Comparison of ENCODE assay signal across 27 cellular contexts in the genomic region with DNA sequence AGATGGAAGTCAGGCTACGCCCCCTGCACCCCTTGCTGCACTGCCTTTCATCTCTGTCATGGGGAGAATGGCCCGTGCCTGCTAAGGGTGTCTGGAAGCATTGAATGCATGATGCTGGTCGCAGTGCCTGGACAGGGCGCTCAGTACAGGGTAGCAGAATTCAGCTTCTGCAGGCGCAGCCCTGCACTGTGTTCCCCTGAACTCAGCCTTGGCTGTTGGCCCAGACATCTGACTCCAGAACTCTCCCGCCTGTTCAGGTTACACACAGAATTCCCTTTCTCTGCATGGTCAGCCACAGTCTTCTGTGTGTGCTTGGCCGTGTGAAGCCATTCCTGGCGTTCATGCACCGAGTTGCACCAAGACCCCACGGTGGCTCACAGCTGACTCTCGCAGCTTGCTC. TPM values are rescaled to one million over a fixed set of nuclear protein-coding genes. Genes with fewer than 3 reads are reported as not detected.
DNase-seq lines count a peak whose midpoint lies in the region.
"Had no signal": no experiment of that assay in that cellular context is flagged by ENCODE, and none has a peak within 500 bp of the region (broad histone marks: within the 10 kb centered on the region; RNA-seq: fewer than 3 reads in every experiment).

No MANE protein-coding gene starts in this region.

- H2AK5ac ChIP-seq in neuronal stem cell (ENCODE audit: low read depth, low read length): no peak overlapping the region

- no peaks in the 10 kb centered on the region for H3K79me1 ChIP-seq in neuronal stem cell (ENCODE audit: low read depth, low read length)

- H3K9ac ChIP-seq in neuronal stem cell (ENCODE audit: low read depth, low read length, poor library complexity) (no peak overlapping the region), GM23248 (no peak overlapping the region)

- peaks cover 0 to 4% of the 10 kb centered on the region in 2 donors for H3K36me3 ChIP-seq in neuronal stem cell (replicated peaks in 1 of 2; ENCODE audit: control insufficient read depth in 2 of 2, insufficient read depth in 2 of 2, low read length in 2 of 2)
- H3K36me3 ChIP-seq in GM23248 (ENCODE audit: low read depth): no peaks in the 10 kb centered on the region

- H2BK5ac ChIP-seq in neuronal stem cell (ENCODE audit: low read length): no peak overlapping the region

- H2BK15ac ChIP-seq in neuronal stem cell (ENCODE audit: low read length): no peak overlapping the region

- H2AFZ ChIP-seq in neuronal stem cell (ENCODE audit: low read length): no peak overlapping the region
- H2AFZ ChIP-seq in GM23248: no peak overlapping the region

- in situ Hi-C loops in G401 (cut with HindIII; ENCODE audit: low sequenced_read_pairs): no loop called here
- in situ Hi-C loops in GM23248 (cut with MboI): no loop called here

- no peak overlapping the region for H2BK120ac ChIP-seq in neuronal stem cell (ENCODE audit: low read depth, low read length)

- no peaks in the 10 kb centered on the region for H4K20me1 ChIP-seq in GM23248 (ENCODE audit: insufficient read depth)

- H2BK12ac ChIP-seq in neuronal stem cell (ENCODE audit: low read length): no peak overlapping the region

- no peaks in the 10 kb centered on the region for H3F3A ChIP-seq in GM23248 (ENCODE audit: insufficient read depth)

- H3K4me2 ChIP-seq in neuronal stem cell (ENCODE audit: insufficient read depth, low read length, poor library complexity, severe bottlenecking) (no peak overlapping the region), GM23248 (ENCODE audit: unreplicated experiment) (no peak overlapping the region)

- H3K9me2 ChIP-seq in GM23248 (ENCODE audit: insufficient read depth): no peaks in the 10 kb centered on the region

- H3K4me1 ChIP-seq in neuronal stem cell (ENCODE audit: control insufficient read depth in 2 of 2, insufficient read depth in 1 of 2, low read depth in 1 of 2, low read length in 2 of 2) (no peaks in the 10 kb centered on the region), GM23248 (ENCODE audit: insufficient read depth) (no peaks in the 10 kb centered on the region)

- no CpG with 5 or more reads among the region's 11 CpGs for WGBS in neuronal stem cell (ENCODE audit: extremely low coverage in 2 of 2, insufficient read length in 2 of 2, insufficient replicate concordance in 1 of 2), 2 donors
- 32 to 34% methylated on average over 11 of the region's 11 CpGs for WGBS in GM23248 (ENCODE audit: low coverage in 1 of 2, low lambda C conversion rate in 2 of 2, missing lambda C conversion rate in 2 of 2), 2 experiments

- no peak overlapping the region for H3K14ac ChIP-seq in neuronal stem cell (ENCODE audit: low read length)

- H3K18ac ChIP-seq in neuronal stem cell (ENCODE audit: low read length): peak overlapping the region; percentile 3

- peak overlapping the region; percentile 77 for H4K8ac ChIP-seq in neuronal stem cell (ENCODE audit: low read depth, low read length)

- no peak overlapping the region for H3K23ac ChIP-seq in neuronal stem cell (ENCODE audit: low read depth, low read length, poor library complexity)

- H3K4ac ChIP-seq in neuronal stem cell (ENCODE audit: low read length): no peak overlapping the region

- H3K9me3 ChIP-seq in neuronal stem cell (replicated peaks in 1 of 2; ENCODE audit: control insufficient read depth in 2 of 2, insufficient read depth in 1 of 2, low read depth in 1 of 2, low read length in 2 of 2): peaks cover 0 to 6% of the 10 kb centered on the region in 2 donors
- H3K9me3 ChIP-seq in GM23248 (ENCODE audit: low read depth): no peaks in the 10 kb centered on the region

- H3K4me3 ChIP-seq in neuronal stem cell (ENCODE audit: low read length in 2 of 2): no peak overlapping the region
- H3K4me3 ChIP-seq in GM23248: no peak overlapping the region

- H3K27me3 ChIP-seq in neuronal stem cell (ENCODE audit: control insufficient read depth in 3 of 3, insufficient read depth in 3 of 3, low read depth in 1 of 3, low read length in 3 of 3): peaks cover 0 to 6% (median 0%) of the 10 kb centered on the region in 3 experiments
- no peaks in the 10 kb centered on the region; the same call in 1 of the 2 replicates for H3K27me3 ChIP-seq in GM23248 (replicated peaks; ENCODE audit: insufficient read depth)

- peak; percentile 9 for DNase-seq in DMS153 treated with DMSO at 0.1 percent for 48 hours (lab: John Stamatoyannopoulos, UW; ENCODE audit: unreplicated experiment)
- no peak for DNase-seq in DMS153 (lab: John Stamatoyannopoulos, UW)
- DNase-seq in G401 (ENCODE audit: low spot score): peak; percentile 73
- peak; percentile 35 for DNase-seq in cerebellum (ENCODE audit: low spot score)
- no peak for DNase-seq in neuronal stem cell (ENCODE audit: low spot score)
- no peak for DNase-seq in NCI-H2227 treated with DMSO at 0.1 percent for 48 hours (lab: John Stamatoyannopoulos, UW)
- no peak for DNase-seq in kidney tubule cell (ENCODE audit: low spot score)
- no peak for DNase-seq in GM23248
- DNase-seq: 8988T; activated B cell treated with CpG ODN at 0.5 μM for 24 hours; activated CD4-positive, alpha-beta T cell treated with anti-CD3 and anti-CD28 coated beads, Interleukin-2, amount 10 ng/mL, durations not matched to agents 7 days and 5 days; activated effector memory CD4-positive, alpha-beta T cell treated with anti-CD3 and anti-CD28 coated beads, Interleukin-2, amount 50 U/mL, for 16 hours; activated naive CD8-positive, alpha-beta T cell treated with anti-CD3 and anti-CD28 coated beads for 36 hours; activated T-cell treated with anti-CD3 and anti-CD28 coated beads, Interleukin-2, amount 50 U/mL, for 24 hours; effector memory CD8-positive, alpha-beta T cell; EL; erythroblast; left ventricle myocardium superior; naive B cell; NCI-H2081; NCI-H524 treated with DMSO at 0.1 percent for 48 hours; NK-92 treated with Interleukin-12 subunit alpha and Interleukin-12 subunit beta, amount 100 ng/mL, for 24 hours; occipital lobe had no signal

- H3K79me2 ChIP-seq in GM23248 (ENCODE audit: insufficient read depth): no peaks in the 10 kb centered on the region

- H4K91ac ChIP-seq in neuronal stem cell (ENCODE audit: low read depth, low read length, poor library complexity): no peak overlapping the region

- H3K27ac ChIP-seq in neuronal stem cell (replicated peaks; ENCODE audit: low read length) (no peak overlapping the region), GM23248 (no peak overlapping the region)

RNA-seq across cellular contexts. Expression of gene MPPED1, which starts 55.4 kb away (rescaled TPM):
- total RNA-seq in G401 (2014; rRNA removed; shearing (Covaris generic)): not detected in 2 replicates
- 7.7 TPM for total RNA-seq in cerebellum
- 37.3 TPM for polyA plus RNA-seq in neuronal stem cell (2013, experiment 1 of 2)
- 37.4 TPM for polyA plus RNA-seq in neuronal stem cell (2013, experiment 2 of 2)
- total RNA-seq in GM23248 (2014; rRNA removed; shearing (Covaris generic)): not detected in 2 replicates
- polyA plus RNA-seq in GM23248 (2016; fragmentation: Nextera tagmentation; extraction: Ambion mirVana): not detected in 2 replicates
- total RNA-seq: activated B cell treated with CpG ODN at 0.5 μM for 24 hours; activated CD4-positive, alpha-beta T cell treated with anti-CD3 and anti-CD28 coated beads, Interleukin-2, amount 10 ng/mL, durations not matched to agents 7 days and 5 days; activated naive CD8-positive, alpha-beta T cell treated with anti-CD3 and anti-CD28 coated beads for 36 hours; bronchial epithelial cell; H4; HT1080; left ventricle myocardium superior; T-helper 1 cell treated with Interleukin-12 subunit alpha and Interleukin-12 subunit beta and Interleukin-4 antibody, amounts not matched to agents 30 ng/mL and 1 ng/mL, for 36 hours had no signal

Comparison
In these comparisons a context has a peak if more than half of its experiments do, and no peak if none do; other contexts are left out.
1. DNase-seq: peak in DMS153 treated with DMSO at 0.1 percent for 48 hours (single experiment), G401 (single experiment) and cerebellum (single experiment); none in DMS153 (single experiment), neuronal stem cell (single experiment), NCI-H2227 treated with DMSO at 0.1 percent for 48 hours (single experiment), kidney tubule cell (single experiment) and GM23248 (single experiment).